ENCODE assay signal across 24 cellular contexts in the genomic region with DNA sequence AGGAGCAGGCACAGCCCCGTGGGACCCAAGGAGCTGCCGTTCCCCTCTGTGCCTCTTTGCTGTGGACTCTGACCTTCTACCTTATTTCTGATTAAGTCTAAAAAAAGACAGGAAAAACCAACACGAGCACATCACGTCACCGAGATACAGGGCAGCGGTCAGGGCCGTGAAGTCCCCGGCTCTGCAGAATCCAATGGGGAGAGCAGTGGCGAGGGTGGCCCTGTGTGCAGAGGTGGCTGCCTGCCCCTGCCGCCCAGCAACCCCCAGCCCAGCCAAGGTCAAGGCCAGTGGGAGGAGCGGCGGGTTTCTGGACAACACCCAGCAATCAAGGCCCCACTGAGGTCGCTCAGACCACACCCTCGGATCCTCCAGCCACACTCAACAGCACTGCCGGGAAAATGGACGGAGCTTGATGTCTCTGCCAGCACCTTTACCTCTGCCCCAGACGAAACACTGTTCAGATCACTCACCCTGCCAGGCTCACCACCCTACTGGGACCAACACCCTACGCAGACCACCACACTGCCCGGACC. TPM values are rescaled to one million over a fixed set of nuclear protein-coding genes. Genes with fewer than 3 reads are reported as not detected.
DNase-seq lines count a peak whose midpoint lies in the region; ATAC-seq, FAIRE-seq and TF ChIP-seq lines count a peak whose summit lies in the region.
"Had no signal": no experiment of that assay in that cellular context is flagged by ENCODE, and none has a peak within 500 bp of the region (broad histone marks: within the 10 kb centered on the region; RNA-seq: fewer than 3 reads in every experiment).

No MANE protein-coding gene starts in this region.

- DNase-seq in Right ventricle myocardium superior (peak; percentile 27), left ventricle myocardium inferior (no peak), K562 (ENCODE audit: extremely low read depth in 1 of 4, low spot score in 3 of 4) (peak in 2 of 4 experiments; percentile 38 to 42), mucosa of descending colon (peak; percentile 58 to 66 (median 64)), stomach (peak; percentile 57), T-helper 2 cell (no peak), amygdala (lab: John Stamatoyannopoulos, UW) (no peak), SIG-M5 (lab: John Stamatoyannopoulos, UW) (no peak)
- DNase-seq: activated naive CD4-positive, alpha-beta T cell treated with anti-CD3 and anti-CD28 coated beads for 36 hours; activated T-cell treated with anti-CD3 and anti-CD28 coated beads, Interleukin-2, amount 50 U/mL, for 1 hour; anterior cingulate cortex; C1 segment of cervical spinal cord; erythroblast; foreskin melanocyte; hippocampal formation; mammary epithelial cell; MM.1S; naive thymus-derived CD4-positive, alpha-beta T cell; NCI-H1436; NCI-H774; SJCRH30; small intestine; stimulated activated CD4-positive, alpha-beta T cell treated with anti-CD3 and anti-CD28 coated beads, Interleukin-4, amount 100 ng/mL, for 1 hour had no signal

- POLR2A ChIA-PET in K562 (lab: Yijun Ruan, JAX), result no interaction called here

- TF ChIP-seq POLR2A in K562 (conservative IDR thresholded peaks at IDR 0.05), result no peak
- TF ChIP-seq POLR2A in stomach (IDR thresholded peaks at IDR 0.05), result no peak

- no peak overlapping the region for H2AFZ ChIP-seq in K562 (ENCODE audit: low read depth, low read length)

- H3K4me2 ChIP-seq in K562 (ENCODE audit: insufficient read depth, low read length), result no peak overlapping the region

- TF ChIP-seq CTCF in left ventricle myocardium inferior (IDR thresholded peaks at IDR 0.05; ENCODE audit: borderline replicate concordance), result no peak
- no peak for TF ChIP-seq CTCF in K562 (IDR thresholded peaks at IDR 0.05 in 2 of 3, conservative IDR thresholded peaks at IDR 0.05 in 1 of 3; ENCODE audit: insufficient read depth in 2 of 3, low read depth in 1 of 3, low read length in 3 of 3)
- no peak for TF ChIP-seq CTCF in mucosa of descending colon (IDR thresholded peaks at IDR 0.05)
- TF ChIP-seq CTCF in stomach (IDR thresholded peaks at IDR 0.05), result no peak

- no peaks in the 10 kb centered on the region for H3K9me1 ChIP-seq in K562 (ENCODE audit: control insufficient read depth, insufficient read depth, low read length)

- no peak for FAIRE-seq in K562 (lab: Jason Lieb, UNC)
- FAIRE-seq: small intestine had no signal

- intact Hi-C loops in Right ventricle myocardium superior (cut with DNase I), result no loop called here
- intact Hi-C loops in left ventricle myocardium inferior (cut with micrococcal nuclease), result no loop called here
- intact Hi-C loops in K562 (cut with micrococcal nuclease), result no loop called here
- intact Hi-C loops in mucosa of descending colon (cut with DNase I, micrococcal nuclease), result no loop called here
- intact Hi-C loops in stomach (cut with DNase I; ENCODE audit: low total_unique reads), result no loop called here

- TF ChIP-seq EP300 in K562 (IDR thresholded peaks at IDR 0.05; ENCODE audit: low read length), result no peak
- TF ChIP-seq EP300 in stomach (IDR thresholded peaks at IDR 0.05), result no peak

- peaks cover 9% of the 10 kb centered on the region; the same call in 1 of the 2 replicates for H4K20me1 ChIP-seq in K562 (replicated peaks; ENCODE audit: control insufficient read depth, insufficient read depth, low read length)

- TF ChIP-seq RAD21 in K562 (CRISPR knock-in tag; conservative IDR thresholded peaks at IDR 0.05 in 1 of 2, IDR thresholded peaks at IDR 0.05 in 1 of 2), result no peak

- H3K27ac ChIP-seq in left ventricle myocardium inferior (replicated peaks) (no peak overlapping the region), K562 (ENCODE audit: extremely low read depth, low read depth, low read length) (no peak overlapping the region), stomach (peak overlapping the region in 3 of 5 donors; percentile 18 to 66 (median 40))
- H3K27ac ChIP-seq: SJCRH30, vagina had no signal

- H3K9me3 ChIP-seq in left ventricle myocardium inferior (replicated peaks) (no peaks in the 10 kb centered on the region), K562 (replicated peaks; ENCODE audit: control insufficient read depth, insufficient read depth, low read depth, low read length) (no peaks in the 10 kb centered on the region), mucosa of descending colon (no peaks in the 10 kb centered on the region), stomach (no peaks in the 10 kb centered on the region)
- H3K9me3 ChIP-seq: SJCRH30, vagina had no signal

- H3K4me3 ChIP-seq in left ventricle myocardium inferior (no peak overlapping the region), K562 (no peak overlapping the region), mucosa of descending colon (no peak overlapping the region), stomach (no peak overlapping the region)
- H3K4me3 ChIP-seq: SJCRH30, vagina had no signal

- BruUV-seq in K562 (replicated peaks; lab: Mats Ljungman, UMichigan), result no TSS peak

- H3K79me2 ChIP-seq in K562 (ENCODE audit: control insufficient read depth, insufficient read depth, low read length), result no peaks in the 10 kb centered on the region

- 4% methylated on average over 19 of the region's 19 CpGs for WGBS in K562 (ENCODE audit: insufficient coverage, low coverage, missing lambda C conversion rate)
- 29 to 65% (median 46%) methylated on average over 17 to 19 of the region's 19 CpGs for WGBS in stomach, 5 donors

- H3K4me1 ChIP-seq in left ventricle myocardium inferior (no peaks in the 10 kb centered on the region), K562 (replicated peaks in 1 of 2; ENCODE audit: control insufficient read depth in 2 of 2, insufficient read depth in 2 of 2, low read length in 2 of 2) (peaks cover 0 to 26% of the 10 kb centered on the region in 2 experiments; a peak in 3 of 5 replicates), mucosa of descending colon (ENCODE audit: low read depth) (peaks cover 11% of the 10 kb centered on the region), stomach (peaks cover 0 to 8% (median 0%) of the 10 kb centered on the region in 4 donors)
- H3K4me1 ChIP-seq: SJCRH30, vagina had no signal

- CTCF ChIA-PET in K562 (lab: Yijun Ruan, JAX; ENCODE audit: low intra/inter-chr PET ratio), result no interaction called here

- in situ Hi-C loops in K562 (cut with MboI), result no loop called here

- H3K36me3 ChIP-seq in left ventricle myocardium inferior (no peaks in the 10 kb centered on the region), K562 (ENCODE audit: control insufficient read depth, insufficient read depth, low read length) (no peaks in the 10 kb centered on the region), mucosa of descending colon (ENCODE audit: low read depth) (no peaks in the 10 kb centered on the region), stomach (no peaks in the 10 kb centered on the region)
- H3K36me3 ChIP-seq: SJCRH30, vagina had no signal

- peaks cover 60% of the 10 kb centered on the region for H3K27me3 ChIP-seq in left ventricle myocardium inferior (ENCODE audit: low read depth)
- peaks cover 16 to 63% of the 10 kb centered on the region in 2 experiments; a peak in 4 of 5 replicates for H3K27me3 ChIP-seq in K562 (ENCODE audit: control insufficient read depth in 2 of 2, insufficient read depth in 2 of 2, low read length in 2 of 2)
- H3K27me3 ChIP-seq in stomach, result peaks cover 0 to 28% (median 7%) of the 10 kb centered on the region in 3 donors
- H3K27me3 ChIP-seq: SJCRH30, vagina had no signal

- ATAC-seq in Right ventricle myocardium superior (ENCODE audit: poor library complexity) (no peak), K562 (peak; percentile 69), mucosa of descending colon (peak; percentile 61)
- ATAC-seq: naive thymus-derived CD4-positive, alpha-beta T cell had no signal

- peak overlapping the region in 1 of 2 experiments; percentile 74; a peak in 1 of 4 replicates for H3K9ac ChIP-seq in K562 (ENCODE audit: insufficient read depth in 1 of 2, low read depth in 2 of 2, low read length in 2 of 2)

RNA-seq across cellular contexts. Expression of a gene that starts 32.7 kb away (rescaled TPM):
- total RNA-seq in Right ventricle myocardium superior (0.91 TPM), left ventricle myocardium inferior (0.91 TPM), K562 (2014; rRNA removed) (4.7 and 6.7 TPM in 2 replicates), K562 (2014; rRNA removed; fragmentation: Illumina TruSeq; extraction: Trizol) (1.3 and 1.5 TPM in 2 replicates), K562 (2015; rRNA removed; fragmentation: Illumina TruSeq; extraction: Trizol) (2.1 and 2.9 TPM in 2 replicates), K562 (2021) (4.0 and 4.4 TPM in 2 replicates), mucosa of descending colon (100 to 1,000 TPM in 1 of 3 donors, 10 to 100 TPM in 2; 29.2 to 272 (median 77.7) TPM), stomach (100 to 1,000 TPM in 2 of 5 donors, 10 to 100 TPM in 2, 1 to 10 TPM in 1; 7.8 to 142 (median 68.0) TPM)
- total RNA-seq in K562 (2011; cell fraction: chromatin; rRNA removed; ENCODE audit: low replicate concordance), result 2.7 and 4.4 TPM in 2 replicates
- total RNA-seq in K562 (2011; cell fraction: nucleolus; rRNA removed), result 4.6 and 5.5 TPM in 2 replicates
- total RNA-seq in K562 (2011; cell fraction: nucleoplasm; rRNA removed), result 3.2 and 4.1 TPM in 2 replicates
- polyA plus RNA-seq in K562 (2011; rRNA removed) (2.6 and 3.7 TPM in 2 replicates), K562 (2014; fragmentation: Illumina TruSeq; extraction: Trizol) (3.6 and 3.7 TPM in 2 replicates), K562 (2014; fragmentation: Nextera tagmentation; extraction: Ambion mirVana) (not detected), K562 (2014; rRNA removed) (5.8 and 7.3 TPM in 2 replicates), stomach (10 to 100 TPM in 1 of 3 donors, 1 to 10 TPM in 2; 2.7 to 15.7 (median 5.9) TPM)
- polyA plus RNA-seq in K562 (2011; cell fraction: cytosol; rRNA removed), result 3.0 and 6.6 TPM in 2 replicates
- polyA plus RNA-seq in K562 (2011; cell fraction: nucleus; rRNA removed), result 4.7 and 8.2 TPM in 2 replicates
- polyA plus RNA-seq in K562 (2012), result 3.0 and 3.6 TPM in 2 replicates
- 0.99 and 1.2 TPM in 2 replicates for polyA minus RNA-seq in K562 (2011; rRNA and poly(A)+ RNA removed)
- polyA minus RNA-seq in K562 (2011; cell fraction: cytosol; rRNA and poly(A)+ RNA removed), result 0.82 and 2.1 TPM in 2 replicates
- 3.0 and 3.6 TPM in 2 replicates for polyA minus RNA-seq in K562 (2011; cell fraction: nucleus; rRNA and poly(A)+ RNA removed)

RNA-seq across cellular contexts. Expression of a gene that starts 55.2 kb away (rescaled TPM):
- total RNA-seq in Right ventricle myocardium superior (1.7 TPM), left ventricle myocardium inferior (1.7 TPM), K562 (2014; rRNA removed) (17.6 and 27.4 TPM in 2 replicates), K562 (2014; rRNA removed; fragmentation: Illumina TruSeq; extraction: Trizol) (9.4 and 11.3 TPM in 2 replicates), K562 (2015; rRNA removed; fragmentation: Illumina TruSeq; extraction: Trizol) (16.3 and 17.4 TPM in 2 replicates), K562 (2021) (33.3 and 38.1 TPM in 2 replicates), mucosa of descending colon (1 to 10 TPM; 7.3 to 9.7 (median 8.8) TPM), stomach (10 to 100 TPM in 1 of 5 donors, 1 to 10 TPM in 3, under 1 TPM in 1; 0.14 to 11.1 (median 2.2) TPM)
- 124 and 152 TPM in 2 replicates for total RNA-seq in K562 (2011; cell fraction: chromatin; rRNA removed; ENCODE audit: low replicate concordance)
- 76.5 and 81.0 TPM in 2 replicates for total RNA-seq in K562 (2011; cell fraction: nucleolus; rRNA removed)
- 63.1 and 68.9 TPM in 2 replicates for total RNA-seq in K562 (2011; cell fraction: nucleoplasm; rRNA removed)
- polyA plus RNA-seq in K562 (2011; rRNA removed) (14.0 and 17.8 TPM in 2 replicates), K562 (2014; fragmentation: Illumina TruSeq; extraction: Trizol) (14.2 and 15.2 TPM in 2 replicates), K562 (2014; fragmentation: Nextera tagmentation; extraction: Ambion mirVana) (1 to 10 TPM in 1 of 2 experiments, under 1 TPM in 1; 0.89 to 1.4 TPM), K562 (2014; rRNA removed) (19.9 and 28.6 TPM in 2 replicates), stomach (1 to 10 TPM in 2 of 3 donors, under 1 TPM in 1; 0.46 to 3.6 (median 2.1) TPM)
- 11.8 and 15.1 TPM in 2 replicates for polyA plus RNA-seq in K562 (2011; cell fraction: cytosol; rRNA removed)
- polyA plus RNA-seq in K562 (2011; cell fraction: nucleus; rRNA removed), result 32.3 and 49.2 TPM in 2 replicates
- 15.2 and 20.5 TPM in 2 replicates for polyA plus RNA-seq in K562 (2012)
- 23.6 and 27.4 TPM in 2 replicates for polyA minus RNA-seq in K562 (2011; rRNA and poly(A)+ RNA removed)
- polyA minus RNA-seq in K562 (2011; cell fraction: cytosol; rRNA and poly(A)+ RNA removed), result 19.7 and 26.2 TPM in 2 replicates
- polyA minus RNA-seq in K562 (2011; cell fraction: nucleus; rRNA and poly(A)+ RNA removed), result 40.4 and 45.3 TPM in 2 replicates

Comparison
In these comparisons a context has a peak if more than half of its experiments do, and no peak if none do; other contexts are left out.
1. DNase-seq: peak in Right ventricle myocardium superior (single experiment), mucosa of descending colon (3 of 3) and stomach (single experiment); none in left ventricle myocardium inferior (single experiment), T-helper 2 cell (0 of 5), amygdala (0 of 56) and SIG-M5 (single experiment).
2. H3K27ac ChIP-seq: peak in stomach (3 of 5); none in left ventricle myocardium inferior (single experiment) and K562 (single experiment).